In the genomic region with DNA sequence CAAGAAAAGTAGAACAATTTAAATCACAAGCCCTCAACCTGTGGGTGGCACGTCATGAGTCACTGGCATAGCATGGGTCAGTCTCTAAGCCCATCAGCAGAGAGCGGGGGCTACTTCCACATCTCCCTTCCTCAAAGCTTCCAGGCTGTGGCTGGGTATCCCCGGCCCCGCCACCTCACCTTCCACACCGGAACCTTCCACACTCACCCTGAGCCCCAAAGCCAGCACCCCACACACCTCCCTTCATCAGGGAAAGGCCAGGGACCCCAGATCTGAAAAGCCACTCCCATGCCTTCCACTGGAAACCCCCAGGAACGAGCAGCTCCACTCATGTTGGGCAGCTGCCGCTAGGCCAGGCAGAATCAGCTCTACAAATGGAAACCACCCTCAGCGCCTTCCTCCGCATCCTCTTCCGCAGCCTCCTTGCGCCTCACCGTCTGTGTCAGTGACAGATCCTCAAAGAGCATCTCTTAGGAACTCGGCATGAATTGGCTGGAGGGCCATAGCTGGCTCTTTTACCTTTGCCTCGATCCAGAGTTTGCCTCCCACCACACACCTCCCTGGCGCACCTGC, we compare ENCODE assay signal across 11 cellular contexts.
DNase-seq lines count a peak whose midpoint lies in the region; ATAC-seq, FAIRE-seq and TF ChIP-seq lines count a peak whose summit lies in the region.
"Had no signal": no experiment of that assay in that cellular context is flagged by ENCODE, and none has a peak within 500 bp of the region (broad histone marks: within the 10 kb centered on the region; RNA-seq: fewer than 3 reads in every experiment).

No MANE protein-coding gene starts in this region.

- no peaks in the 10 kb centered on the region for H3K4me1 Mint-ChIP-seq in T-helper 2 cell treated with Interferon-gamma antibody and Interleukin-4, amounts not matched to agents 5 μg/mL and 100 μg/mL, for 36 hours (ENCODE audit: low read depth)

- CTCF ChIA-PET in A549 (lab: Yijun Ruan, JAX), result no interaction called here

- DNase-seq in A549 (ENCODE audit: low read depth in 1 of 2, low spot score in 1 of 2), result no peak
- peak; percentile 33 for DNase-seq in NCI-H69 (lab: John Stamatoyannopoulos, UW)
- no peak for DNase-seq in coronary artery (ENCODE audit: low spot score)
- DNase-seq in sciatic nerve (ENCODE audit: low spot score), result no peak
- no peak for DNase-seq in T-helper 2 cell treated with Interferon-gamma antibody and Interleukin-4, amounts not matched to agents 5 μg/mL and 100 μg/mL, for 36 hours (ENCODE audit: low spot score)
- no peak for DNase-seq in UCSD-AML1 (lab: John Stamatoyannopoulos, UW; ENCODE audit: unreplicated experiment)
- DNase-seq in testis, result no peak
- DNase-seq: CD4-positive, alpha-beta memory T cell; NCI-H1436 treated with DMSO at 0.1 percent for 48 hours had no signal

- H3K4me3 ChIP-seq in A549 (no peak overlapping the region), coronary artery (no peak overlapping the region), testis (no peak overlapping the region)

- POLR2A ChIA-PET in A549 (lab: Yijun Ruan, JAX), result no interaction called here

- no peak for TF ChIP-seq EP300 in A549 (IDR thresholded peaks at IDR 0.05)

- no peaks in the 10 kb centered on the region for H3K27me3 ChIP-seq in testis

- TF ChIP-seq POLR2A in A549 (IDR thresholded peaks at IDR 0.05; ENCODE audit: low read length) (no peak), testis (IDR thresholded peaks at IDR 0.05) (no peak)

- intact Hi-C loops in sciatic nerve (cut with DNase I), result no loop called here
- intact Hi-C loops in testis (cut with DNase I; ENCODE audit: low total_unique reads), result no loop called here

- TF ChIP-seq CTCF in A549 (IDR thresholded peaks at IDR 0.05) (no peak), coronary artery (IDR thresholded peaks at IDR 0.05) (no peak), testis (IDR thresholded peaks at IDR 0.05) (no peak)

- no peak for FAIRE-seq in A549 (lab: Jason Lieb, UNC)
- FAIRE-seq: H1 had no signal

- WGBS in A549 (ENCODE audit: missing lambda C conversion rate), result 87% methylated on average over 15 of the region's 15 CpGs
- 87 to 88% methylated on average over 15 of the region's 15 CpGs for WGBS in testis, 2 donors

- H3K36me3 Mint-ChIP-seq in T-helper 2 cell treated with Interferon-gamma antibody and Interleukin-4, amounts not matched to agents 5 μg/mL and 100 μg/mL, for 36 hours (ENCODE audit: low read depth), result peaks cover 7% of the 10 kb centered on the region

- H3K9me3 Mint-ChIP-seq in T-helper 2 cell treated with Interferon-gamma antibody and Interleukin-4, amounts not matched to agents 5 μg/mL and 100 μg/mL, for 36 hours, result peaks cover 13% of the 10 kb centered on the region

- peak overlapping the region; percentile 9 to 37; a peak in 4 of 6 replicates for H3K27ac ChIP-seq in A549
- peak overlapping the region; percentile 48 to 71 for H3K27ac ChIP-seq in coronary artery
- H3K27ac ChIP-seq in testis, result no peak overlapping the region

- peak in 1 of 2 experiments; percentile 27; a peak in 2 of 6 replicates for ATAC-seq in A549
- ATAC-seq in sciatic nerve, result peak; percentile 6

- TF ChIP-seq RAD21 in A549 (conservative IDR thresholded peaks at IDR 0.05 in 1 of 2, IDR thresholded peaks at IDR 0.05 in 1 of 2), result no peak

- H3K4me1 ChIP-seq in A549, result peaks cover 16% of the 10 kb centered on the region
- peaks cover 15% of the 10 kb centered on the region for H3K4me1 ChIP-seq in testis

- H3K27ac Mint-ChIP-seq in T-helper 2 cell treated with Interferon-gamma antibody and Interleukin-4, amounts not matched to agents 5 μg/mL and 100 μg/mL, for 36 hours, result no peak overlapping the region
- H3K27ac Mint-ChIP-seq: B cell; CD4-positive, alpha-beta memory T cell had no signal

- peak overlapping the region; percentile 34 for H3K4me2 ChIP-seq in A549

- H3K36me3 ChIP-seq in testis (ENCODE audit: low read depth, missing control alignments), result no peaks in the 10 kb centered on the region

- H3K27me3 Mint-ChIP-seq in T-helper 2 cell treated with Interferon-gamma antibody and Interleukin-4, amounts not matched to agents 5 μg/mL and 100 μg/mL, for 36 hours (ENCODE audit: low read depth), result peaks cover 20% of the 10 kb centered on the region

- no peak overlapping the region for H3K4me3 Mint-ChIP-seq in T-helper 2 cell treated with Interferon-gamma antibody and Interleukin-4, amounts not matched to agents 5 μg/mL and 100 μg/mL, for 36 hours
- H3K4me3 Mint-ChIP-seq: B cell had no signal

- H3K9me3 ChIP-seq in A549 (peaks cover 10% of the 10 kb centered on the region; the same call in 1 of the 3 replicates), testis (no peaks in the 10 kb centered on the region)

TF ChIP-seq in A549, 52 proteins besides CTCF, POLR2A, EP300 and RAD21:
- TF ChIP-seq, protein P1, sequence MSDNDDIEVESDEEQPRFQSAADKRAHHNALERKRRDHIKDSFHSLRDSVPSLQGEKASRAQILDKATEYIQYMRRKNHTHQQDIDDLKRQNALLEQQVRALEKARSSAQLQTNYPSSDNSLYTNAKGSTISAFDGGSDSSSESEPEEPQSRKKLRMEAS (IDR thresholded peaks at IDR 0.05), result no peak
- TF ChIP-seq HEYL (CRISPR knock-in tag; IDR thresholded peaks at IDR 0.05) (no peak), EHF (CRISPR knock-in tag; IDR thresholded peaks at IDR 0.05) (no peak), CHD2 (IDR thresholded peaks at IDR 0.05; ENCODE audit: low read length, partially characterized antibody) (no peak), SMC3 (IDR thresholded peaks at IDR 0.05) (no peak), MYC (IDR thresholded peaks at IDR 0.05; ENCODE audit: borderline replicate concordance, low read length) (no peak), JUN (IDR thresholded peaks at IDR 0.05) (no peak), CBX2 (IDR thresholded peaks at IDR 0.05; ENCODE audit: borderline replicate concordance, low read depth) (no peak), FOXS1 (CRISPR knock-in tag; IDR thresholded peaks at IDR 0.05) (no peak), ESRRA (IDR thresholded peaks at IDR 0.05; ENCODE audit: borderline replicate concordance, low read length) (no peak), EHMT2 (IDR thresholded peaks at IDR 0.05; ENCODE audit: low read depth) (no peak), CEBPB (IDR thresholded peaks at IDR 0.05) (no peak)
- TF ChIP-seq, protein P2, sequence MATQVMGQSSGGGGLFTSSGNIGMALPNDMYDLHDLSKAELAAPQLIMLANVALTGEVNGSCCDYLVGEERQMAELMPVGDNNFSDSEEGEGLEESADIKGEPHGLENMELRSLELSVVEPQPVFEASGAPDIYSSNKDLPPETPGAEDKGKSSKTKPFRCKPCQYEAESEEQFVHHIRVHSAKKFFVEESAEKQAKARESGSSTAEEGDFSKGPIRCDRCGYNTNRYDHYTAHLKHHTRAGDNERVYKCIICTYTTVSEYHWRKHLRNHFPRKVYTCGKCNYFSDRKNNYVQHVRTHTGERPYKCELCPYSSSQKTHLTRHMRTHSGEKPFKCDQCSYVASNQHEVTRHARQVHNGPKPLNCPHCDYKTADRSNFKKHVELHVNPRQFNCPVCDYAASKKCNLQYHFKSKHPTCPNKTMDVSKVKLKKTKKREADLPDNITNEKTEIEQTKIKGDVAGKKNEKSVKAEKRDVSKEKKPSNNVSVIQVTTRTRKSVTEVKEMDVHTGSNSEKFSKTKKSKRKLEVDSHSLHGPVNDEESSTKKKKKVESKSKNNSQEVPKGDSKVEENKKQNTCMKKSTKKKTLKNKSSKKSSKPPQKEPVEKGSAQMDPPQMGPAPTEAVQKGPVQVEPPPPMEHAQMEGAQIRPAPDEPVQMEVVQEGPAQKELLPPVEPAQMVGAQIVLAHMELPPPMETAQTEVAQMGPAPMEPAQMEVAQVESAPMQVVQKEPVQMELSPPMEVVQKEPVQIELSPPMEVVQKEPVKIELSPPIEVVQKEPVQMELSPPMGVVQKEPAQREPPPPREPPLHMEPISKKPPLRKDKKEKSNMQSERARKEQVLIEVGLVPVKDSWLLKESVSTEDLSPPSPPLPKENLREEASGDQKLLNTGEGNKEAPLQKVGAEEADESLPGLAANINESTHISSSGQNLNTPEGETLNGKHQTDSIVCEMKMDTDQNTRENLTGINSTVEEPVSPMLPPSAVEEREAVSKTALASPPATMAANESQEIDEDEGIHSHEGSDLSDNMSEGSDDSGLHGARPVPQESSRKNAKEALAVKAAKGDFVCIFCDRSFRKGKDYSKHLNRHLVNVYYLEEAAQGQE (IDR thresholded peaks at IDR 0.05), result no peak
- TF ChIP-seq, protein P3, sequence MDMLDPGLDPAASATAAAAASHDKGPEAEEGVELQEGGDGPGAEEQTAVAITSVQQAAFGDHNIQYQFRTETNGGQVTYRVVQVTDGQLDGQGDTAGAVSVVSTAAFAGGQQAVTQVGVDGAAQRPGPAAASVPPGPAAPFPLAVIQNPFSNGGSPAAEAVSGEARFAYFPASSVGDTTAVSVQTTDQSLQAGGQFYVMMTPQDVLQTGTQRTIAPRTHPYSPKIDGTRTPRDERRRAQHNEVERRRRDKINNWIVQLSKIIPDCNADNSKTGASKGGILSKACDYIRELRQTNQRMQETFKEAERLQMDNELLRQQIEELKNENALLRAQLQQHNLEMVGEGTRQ (IDR thresholded peaks at IDR 0.05), result no peak
- TF ChIP-seq, protein P4, sequence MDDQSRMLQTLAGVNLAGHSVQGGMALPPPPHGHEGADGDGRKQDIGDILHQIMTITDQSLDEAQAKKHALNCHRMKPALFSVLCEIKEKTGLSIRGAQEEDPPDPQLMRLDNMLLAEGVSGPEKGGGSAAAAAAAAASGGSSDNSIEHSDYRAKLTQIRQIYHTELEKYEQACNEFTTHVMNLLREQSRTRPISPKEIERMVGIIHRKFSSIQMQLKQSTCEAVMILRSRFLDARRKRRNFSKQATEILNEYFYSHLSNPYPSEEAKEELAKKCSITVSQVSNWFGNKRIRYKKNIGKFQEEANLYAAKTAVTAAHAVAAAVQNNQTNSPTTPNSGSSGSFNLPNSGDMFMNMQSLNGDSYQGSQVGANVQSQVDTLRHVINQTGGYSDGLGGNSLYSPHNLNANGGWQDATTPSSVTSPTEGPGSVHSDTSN (IDR thresholded peaks at IDR 0.05), result no peak

Comparison
In these comparisons a context has a peak if more than half of its experiments do, and no peak if none do; other contexts are left out.
1. H3K27ac ChIP-seq: peak in A549 (2 of 2) and coronary artery (2 of 2); none in testis (0 of 2).